In the genomic region with DNA sequence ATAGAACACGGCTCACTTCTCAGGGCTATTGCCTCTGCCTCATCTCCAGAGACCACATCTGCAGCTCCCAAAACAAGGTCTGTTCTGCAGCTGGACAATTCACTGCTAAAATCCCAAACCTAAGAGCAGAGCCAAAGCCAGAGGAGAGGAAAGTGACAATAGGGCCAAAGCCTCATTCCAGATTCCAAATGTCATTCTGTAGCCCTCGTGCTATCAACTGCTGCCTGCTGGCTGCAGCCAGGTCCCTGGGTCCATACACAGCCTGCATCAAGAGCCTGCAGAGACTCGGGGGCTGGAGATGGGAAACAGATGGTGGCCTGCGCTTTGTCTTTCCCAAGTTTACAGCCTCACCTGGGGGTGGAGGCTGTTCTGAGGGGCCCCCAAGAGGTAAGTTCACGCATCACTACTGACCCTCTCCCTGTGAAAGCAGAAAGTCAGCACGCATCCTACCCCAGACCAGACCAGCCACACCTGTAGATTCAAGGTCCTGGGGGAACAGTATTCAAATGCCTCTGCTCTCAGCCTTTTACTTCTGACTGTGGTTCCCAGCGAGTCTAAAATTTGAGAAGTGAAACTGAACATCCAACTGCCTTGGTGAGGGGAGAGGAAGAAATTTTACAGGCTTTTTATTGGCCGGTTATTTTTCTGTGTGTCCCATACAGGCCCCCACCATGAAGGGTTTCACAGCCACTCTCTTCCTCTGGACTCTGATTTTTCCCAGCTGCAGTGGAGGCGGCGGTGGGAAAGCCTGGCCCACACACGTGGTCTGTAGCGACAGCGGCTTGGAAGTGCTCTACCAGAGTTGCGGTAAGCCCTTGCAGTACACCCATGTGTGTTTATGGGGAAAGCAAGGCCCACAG, we compare ENCODE assay signal across 9 cellular contexts. TPM values are rescaled to one million over a fixed set of nuclear protein-coding genes. Genes with fewer than 3 reads are reported as not detected.
DNase-seq lines count a peak whose midpoint lies in the region; ATAC-seq and TF ChIP-seq lines count a peak whose summit lies in the region.
"Had no signal": no experiment of that assay in that cellular context is flagged by ENCODE, and none has a peak within 500 bp of the region (broad histone marks: within the 10 kb centered on the region; RNA-seq: fewer than 3 reads in every experiment).

A gene (plus strand): TSS at position 657 of the 860 bp plus-strand sequence. CDS start 15 bp downstream, at position 672.

- H3K27ac ChIP-seq in esophagus muscularis mucosa (replicated peaks in 1 of 4) (no peak within 1 kb of the TSS), upper lobe of left lung (peak within 1 kb of the TSS in 3 of 4 donors; percentile 18 to 72 (median 52)), A673 (ENCODE audit: low read depth, low read length, poor library complexity, severe bottlenecking) (no peak within 1 kb of the TSS)

- no peaks in the 10 kb centered on the region for H3K27me3 ChIP-seq in esophagus muscularis mucosa
- no peaks in the 10 kb centered on the region for H3K27me3 ChIP-seq in upper lobe of left lung
- no peaks in the 10 kb centered on the region for H3K27me3 ChIP-seq in A673 (replicated peaks; ENCODE audit: insufficient read depth, low read depth, low read length, poor library complexity)

- TF ChIP-seq CTCF in GM12875 (IDR thresholded peaks at IDR 0.05; ENCODE audit: borderline replicate concordance, insufficient read depth, low read depth, low read length) = no peak
- no peak for TF ChIP-seq CTCF in esophagus muscularis mucosa (IDR thresholded peaks at IDR 0.05)
- TF ChIP-seq CTCF in upper lobe of left lung (IDR thresholded peaks at IDR 0.05) = no peak
- no peak for TF ChIP-seq CTCF in A673 (conservative IDR thresholded peaks at IDR 0.05; ENCODE audit: low read depth, low read length)

- ATAC-seq in GM21381 (IDR thresholded peaks at IDR 0.05; ENCODE audit: unreplicated experiment) (peak; percentile 44), HG03571 (IDR thresholded peaks at IDR 0.05; ENCODE audit: unreplicated experiment) (peak; percentile 55), upper lobe of left lung (ENCODE audit: low FRiP score in 2 of 2) (peak; percentile 11 to 36)

- H3K4me3 ChIP-seq in GM12875 (ENCODE audit: low read depth, low read length) = peak within 1 kb of the TSS; percentile 54
- H3K4me3 ChIP-seq in esophagus muscularis mucosa = peak within 1 kb of the TSS in 2 of 4 donors; percentile 3 to 29
- H3K4me3 ChIP-seq in upper lobe of left lung = peak within 1 kb of the TSS in 3 of 4 donors; percentile 19 to 28 (median 22)
- no peak within 1 kb of the TSS for H3K4me3 ChIP-seq in A673 (ENCODE audit: low read depth, low read length, poor library complexity, severe bottlenecking)

- intact Hi-C loops in esophagus muscularis mucosa (cut with DNase I) = no loop called here
- intact Hi-C loops in A673 (cut with micrococcal nuclease; ENCODE audit: unreplicated experiment) = no loop called here

- H3K36me3 ChIP-seq in esophagus muscularis mucosa = no peaks in the 10 kb centered on the region
- H3K36me3 ChIP-seq in upper lobe of left lung = no peaks in the 10 kb centered on the region
- H3K36me3 ChIP-seq in A673 (ENCODE audit: insufficient read depth, low read length, poor library complexity, severe bottlenecking) = no peaks in the 10 kb centered on the region

- peaks cover 0 to 28% (median 3%) of the 10 kb centered on the region in 4 donors for H3K4me1 ChIP-seq in esophagus muscularis mucosa
- H3K4me1 ChIP-seq in upper lobe of left lung = peaks cover 3 to 29% (median 13%) of the 10 kb centered on the region in 4 donors
- no peaks in the 10 kb centered on the region for H3K4me1 ChIP-seq in A673 (ENCODE audit: insufficient read depth, low read length, poor library complexity, severe bottlenecking)

- POLR2A ChIA-PET in A673 (lab: Charles Lee; ENCODE audit: low non-redundant PET) = no interaction called here

- H3K9me3 ChIP-seq in esophagus muscularis mucosa (no peaks in the 10 kb centered on the region), upper lobe of left lung (no peaks in the 10 kb centered on the region), A673 (ENCODE audit: low read depth, low read length, poor library complexity, severe bottlenecking) (no peaks in the 10 kb centered on the region)

- BruUV-seq in A673 (replicated peaks; lab: Mats Ljungman, UMichigan) = no TSS peak

- CTCF ChIA-PET in A673 (lab: Charles Lee) = no interaction called here

- WGBS in esophagus muscularis mucosa = 49% methylated on average over 9 of the region's 14 CpGs
- 72 to 79% methylated on average over 13 to 14 of the region's 14 CpGs for WGBS in upper lobe of left lung, 2 donors

- TF ChIP-seq EP300 in esophagus muscularis mucosa (IDR thresholded peaks at IDR 0.05) = no peak
- TF ChIP-seq EP300 in upper lobe of left lung (IDR thresholded peaks at IDR 0.05) = no peak

- TF ChIP-seq POLR2A in esophagus muscularis mucosa (IDR thresholded peaks at IDR 0.05; ENCODE audit: low read depth) = no peak
- peak in 1 of 4 donors; percentile 22 for TF ChIP-seq POLR2A in upper lobe of left lung (IDR thresholded peaks at IDR 0.05)

- DNase-seq in esophagus muscularis mucosa (ENCODE audit: extremely low spot score) = peak; percentile 90
- peak in 1 of 2 donors; percentile 42 for DNase-seq in upper lobe of left lung
- DNase-seq in A172 (ENCODE audit: low spot score) = no peak
- DNase-seq in NCI-H1417 treated with DMSO at 0.1 percent for 48 hours (lab: John Stamatoyannopoulos, UW) = no peak
- no peak for DNase-seq in A673 (ENCODE audit: low spot score)
- DNase-seq: IMR-90 had no signal

RNA-seq across cellular contexts. Expression of the gene that starts here (rescaled TPM):
- total RNA-seq in esophagus muscularis mucosa = 1 to 10 TPM; 1.2 to 1.8 (median 1.3) TPM
- total RNA-seq in upper lobe of left lung = 10 to 100 TPM in 3 of 6 donors, 1 to 10 TPM in 3; 2.1 to 21.9 (median 9.5) TPM
- total RNA-seq in A172 (2014; rRNA removed; shearing (Covaris generic)) = not detected in 2 replicates
- total RNA-seq in A673 (2021) = not detected in 2 replicates
- total RNA-seq: IMR-90 had no signal

Comparison
In these comparisons a context has a peak if more than half of its experiments do, and no peak if none do; other contexts are left out.
1. H3K27ac ChIP-seq: peak in upper lobe of left lung (3 of 4); none in esophagus muscularis mucosa (0 of 4) and A673 (single experiment).
2. Peak in every context shown above with its lines, with median percentiles within 50 percentile points of each other: ATAC-seq.